9 cellular contexts compared by ENCODE assay signal in genomic region chr7:16563281-16564022, GRCh38. TPM values are rescaled to one million over a fixed set of nuclear protein-coding genes. Genes with fewer than 3 reads are reported as not detected.
A peak's percentile ranks its signal among the peaks of the same experiment; 100 is the strongest.
DNase-seq lines count a peak whose midpoint lies in the region; ATAC-seq lines count a peak whose summit lies in the region.
"Had no signal": no experiment of that assay in that cellular context is flagged by ENCODE, and none has a peak within 500 bp of the region (broad histone marks: within the 10 kb centered on the region; RNA-seq: fewer than 3 reads in every experiment).

No MANE protein-coding gene starts in this region.

- H3K27me3 Mint-ChIP-seq in activated naive CD8-positive, alpha-beta T cell treated with anti-CD3 and anti-CD28 coated beads, Interleukin-2, amount 10 ng/mL, durations not matched to agents 7 days and 5 days = no peaks in the 10 kb centered on the region

- DNase-seq in ACHN (peak; percentile 13), RPMI8226 (no peak), DMS114 treated with DMSO at 0.1 percent for 48 hours (lab: John Stamatoyannopoulos, UW; ENCODE audit: unreplicated experiment) (no peak), A172 (ENCODE audit: low spot score) (no peak)
- DNase-seq in activated naive CD8-positive, alpha-beta T cell treated with anti-CD3 and anti-CD28 coated beads, Interleukin-2, amount 10 ng/mL, durations not matched to agents 7 days and 5 days = no peak
- no peak for DNase-seq in stimulated activated CD4-positive, alpha-beta T cell treated with anti-CD3 and anti-CD28 coated beads, Interleukin-12 subunit alpha, Interleukin-12 subunit beta, amount 100 ng/mL, for 4 hours
- DNase-seq: stimulated activated CD4-positive, alpha-beta T cell treated with anti-CD3 and anti-CD28 coated beads, Interleukin-2, amount 100 ng/mL, for 24 hours had no signal

- POLR2A ChIA-PET in activated naive CD8-positive, alpha-beta T cell treated with anti-CD3 and anti-CD28 coated beads, Interleukin-2, amount 10 ng/mL, durations not matched to agents 7 days and 5 days (lab: Charles Lee) = interaction anchor here (1.0 to 2.4 kb wide), 2 partner anchors 143 to 485 kb away, joined by 3 to 14 read pairs; no protein-coding TSS in a partner anchor

- H3K4me3 Mint-ChIP-seq in activated naive CD8-positive, alpha-beta T cell treated with anti-CD3 and anti-CD28 coated beads, Interleukin-2, amount 10 ng/mL, durations not matched to agents 7 days and 5 days = peak overlapping the region; percentile 77

- peaks cover 11% of the 10 kb centered on the region for H3K4me1 Mint-ChIP-seq in activated naive CD8-positive, alpha-beta T cell treated with anti-CD3 and anti-CD28 coated beads, Interleukin-2, amount 10 ng/mL, durations not matched to agents 7 days and 5 days

- H3K9me3 Mint-ChIP-seq in activated naive CD8-positive, alpha-beta T cell treated with anti-CD3 and anti-CD28 coated beads, Interleukin-2, amount 10 ng/mL, durations not matched to agents 7 days and 5 days = no peaks in the 10 kb centered on the region

- peak overlapping the region; percentile 83 for H3K27ac Mint-ChIP-seq in activated naive CD8-positive, alpha-beta T cell treated with anti-CD3 and anti-CD28 coated beads, Interleukin-2, amount 10 ng/mL, durations not matched to agents 7 days and 5 days

- in situ Hi-C loops in ACHN (cut with HindIII; ENCODE audit: low pct_ligation_motif_present, low pct_unique_long_range_greater_than_20kb, low sequenced_read_pairs) = no loop called here

- ATAC-seq in GM19395 (IDR thresholded peaks at IDR 0.05; ENCODE audit: unreplicated experiment) (peak; percentile 81), HG03280 (IDR thresholded peaks at IDR 0.05; ENCODE audit: unreplicated experiment) (peak; percentile 61)
- ATAC-seq in activated naive CD8-positive, alpha-beta T cell treated with anti-CD3 and anti-CD28 coated beads, Interleukin-2, amount 10 ng/mL, durations not matched to agents 7 days and 5 days (ENCODE audit: low read depth) = peak; percentile 88

- no peaks in the 10 kb centered on the region for H3K36me3 Mint-ChIP-seq in activated naive CD8-positive, alpha-beta T cell treated with anti-CD3 and anti-CD28 coated beads, Interleukin-2, amount 10 ng/mL, durations not matched to agents 7 days and 5 days

RNA-seq across cellular contexts. Expression of gene LRRC72, which starts 36.8 kb away (rescaled TPM):
- not detected for total RNA-seq in activated naive CD8-positive, alpha-beta T cell treated with anti-CD3 and anti-CD28 coated beads, Interleukin-2, amount 10 ng/mL, durations not matched to agents 7 days and 5 days
- total RNA-seq in A172 (2014; rRNA removed; shearing (Covaris generic)) = not detected in 2 replicates
